In the genomic region with DNA sequence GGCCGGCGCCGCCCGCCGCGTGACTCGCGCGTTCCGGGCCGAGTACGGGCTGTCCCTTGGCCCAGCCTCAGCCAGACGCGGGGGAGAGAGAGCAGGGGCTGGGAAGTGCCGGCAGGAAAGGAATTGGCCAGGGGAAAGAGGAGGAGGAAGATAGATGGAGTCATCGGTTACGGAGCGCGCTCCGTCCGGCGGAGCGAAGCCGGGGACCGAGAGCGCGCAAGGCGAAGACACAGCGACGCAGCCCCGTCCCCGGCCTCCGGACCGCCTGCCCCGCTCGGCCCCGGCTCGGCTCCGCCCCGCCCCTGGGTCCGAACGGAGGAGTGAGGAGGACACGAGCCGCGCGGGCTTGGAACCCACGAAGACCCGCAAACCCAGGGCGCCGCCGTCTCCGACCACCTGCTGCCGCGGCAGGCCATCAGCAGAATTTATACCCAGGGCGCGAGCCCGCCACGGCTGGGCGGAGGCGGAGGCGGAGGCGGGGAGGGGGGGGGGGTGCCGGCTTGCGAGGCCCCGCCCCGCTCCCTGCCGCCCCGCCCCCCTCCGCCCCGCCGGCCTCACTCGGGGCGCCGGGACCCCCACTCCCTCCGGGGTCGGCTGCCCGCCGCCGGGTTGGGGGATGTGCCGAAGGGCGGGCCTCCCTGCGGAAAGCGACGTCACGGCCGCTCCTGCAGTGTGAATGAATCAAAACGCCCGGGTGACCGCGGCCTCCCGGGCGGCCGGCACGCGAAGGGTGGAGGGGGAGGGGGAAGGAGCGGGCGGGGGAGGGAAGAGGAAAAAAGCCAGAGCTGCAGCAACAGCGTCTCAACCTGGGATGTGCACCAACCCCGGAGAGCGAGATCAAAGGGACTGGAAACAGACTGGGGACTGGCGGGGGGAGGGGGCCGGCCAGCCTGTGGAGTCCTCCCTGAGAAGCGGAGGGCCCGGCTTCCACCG, we compare ENCODE assay signal across 9 cellular contexts. TPM values are rescaled to one million over a fixed set of nuclear protein-coding genes. Genes with fewer than 3 reads are reported as not detected.
A peak's percentile ranks its signal among the peaks of the same experiment; 100 is the strongest.
DNase-seq lines count a peak whose midpoint lies in the region; TF ChIP-seq lines count a peak whose summit lies in the region.
"Had no signal": no experiment of that assay in that cellular context is flagged by ENCODE, and none has a peak within 500 bp of the region (broad histone marks: within the 10 kb centered on the region; RNA-seq: fewer than 3 reads in every experiment).

Gene LHX4, plus strand, starts transcription at position 782 of the 933 bp plus-strand sequence. CDS start 266 bp downstream, outside the sequence.

- dilution Hi-C loops in mammary epithelial cell (cut with HindIII; ENCODE audit: low sequenced_read_pairs), result no loop called here

- peak within 1 kb of the TSS; percentile 89 for H2AFZ ChIP-seq in mammary epithelial cell (ENCODE audit: low read depth, low read length)

- H3K27me3 ChIP-seq in mammary epithelial cell (ENCODE audit: insufficient read depth, low read length) (peaks cover 44% of the 10 kb centered on the region), subcutaneous abdominal adipose tissue (ENCODE audit: control insufficient read depth in 5 of 5, insufficient read depth in 4 of 5, low read length in 5 of 5) (peaks cover 50 to 68% (median 63%) of the 10 kb centered on the region in 5 donors)

- H3K4me1 ChIP-seq in mammary epithelial cell (ENCODE audit: insufficient read depth, low read length) (peaks cover 18% of the 10 kb centered on the region), subcutaneous abdominal adipose tissue (ENCODE audit: control insufficient read depth in 5 of 5, insufficient read depth in 5 of 5, low read length in 5 of 5) (peaks cover 0 to 48% (median 47%) of the 10 kb centered on the region in 5 donors)

- H3K36me3 ChIP-seq in mammary epithelial cell (ENCODE audit: insufficient read depth, low read length) (no peaks in the 10 kb centered on the region), subcutaneous abdominal adipose tissue (ENCODE audit: control insufficient read depth in 5 of 5, insufficient read depth in 5 of 5, low read length in 5 of 5) (no peaks in the 10 kb centered on the region)
- H3K36me3 ChIP-seq: adrenal gland had no signal

- peaks cover 2% of the 10 kb centered on the region for H4K20me1 ChIP-seq in mammary epithelial cell (ENCODE audit: insufficient read depth, low read length)

- no peak within 1 kb of the TSS for H3K27ac ChIP-seq in mammary epithelial cell (ENCODE audit: insufficient read depth, low read depth, low read length)
- no peak within 1 kb of the TSS for H3K27ac ChIP-seq in subcutaneous abdominal adipose tissue (ENCODE audit: low read depth, low read length)
- H3K27ac ChIP-seq: adrenal gland had no signal

- in situ Hi-C loops in mammary epithelial cell (cut with MboI; ENCODE audit: low sequenced_read_pairs in 2 of 2), result no loop called here

- no peaks in the 10 kb centered on the region for H3K9me3 ChIP-seq in mammary epithelial cell (replicated peaks; ENCODE audit: insufficient read depth, low read length)
- no peaks in the 10 kb centered on the region for H3K9me3 ChIP-seq in subcutaneous abdominal adipose tissue (ENCODE audit: control insufficient read depth in 5 of 5, low read length in 5 of 5)
- H3K9me3 ChIP-seq: adrenal gland had no signal

- DNase-seq in SIG-M5 treated with dmso at 0.1 percent for 504 hours (lab: John Stamatoyannopoulos, UW; ENCODE audit: unreplicated experiment) (peak; percentile 40), SIG-M5 (lab: John Stamatoyannopoulos, UW) (no peak), HK-2 (ENCODE audit: unreplicated experiment) (peak; percentile 72), RKO (ENCODE audit: low spot score) (peak; percentile 78), mammary epithelial cell (peak; percentile 43), left kidney (ENCODE audit: low read depth, low spot score) (peak; percentile 85)
- DNase-seq in effector CD4-positive, alpha-beta T cell, result no peak

- CTCF ChIA-PET in mammary epithelial cell (lab: Charles Lee; ENCODE audit: low non-redundant PET), result no interaction called here

- H3K4me3 ChIP-seq in mammary epithelial cell (replicated peaks in 1 of 3; ENCODE audit: insufficient read depth in 1 of 3, low read depth in 2 of 3, low read length in 3 of 3), result peak within 1 kb of the TSS; percentile 47 to 62 (median 53)
- peak within 1 kb of the TSS; percentile 59 to 83 (median 68) for H3K4me3 ChIP-seq in subcutaneous abdominal adipose tissue (ENCODE audit: low read depth in 1 of 5, low read length in 5 of 5)

- intact Hi-C loops in mammary epithelial cell (cut with micrococcal nuclease), result loop anchor here (5.0 kb wide), 1 partner anchor 42 kb away; no protein-coding TSS in a partner anchor

- TF ChIP-seq CTCF in mammary epithelial cell (conservative IDR thresholded peaks at IDR 0.05 in 1 of 2, IDR thresholded peaks at IDR 0.05 in 1 of 2; ENCODE audit: extremely low read depth in 1 of 2, insufficient read depth in 1 of 2, low read depth in 1 of 2, low read length in 2 of 2), result no peak

- no TSS peak for BruUV-seq in mammary epithelial cell (replicated peaks; lab: Mats Ljungman, UMichigan)

- no peaks in the 10 kb centered on the region for H3K79me2 ChIP-seq in mammary epithelial cell (ENCODE audit: insufficient read depth, low read length)

- H3K4me2 ChIP-seq in mammary epithelial cell (ENCODE audit: insufficient read depth, low read depth, low read length), result peak within 1 kb of the TSS; percentile 99

- WGBS in mammary epithelial cell (ENCODE audit: low coverage, missing lambda C conversion rate), result 2% methylated on average over 18 of the region's 105 CpGs

- peak within 1 kb of the TSS; percentile 19 for H3K9ac ChIP-seq in mammary epithelial cell (ENCODE audit: insufficient read depth, low read length)
- H3K9ac ChIP-seq in subcutaneous abdominal adipose tissue (ENCODE audit: low read length in 5 of 5), result peak within 1 kb of the TSS in 2 of 5 donors; percentile 20 to 47

RNA-seq across cellular contexts. Expression of gene LHX4, which starts in this region (rescaled TPM):
- not detected for total RNA-seq in mammary epithelial cell
- polyA plus RNA-seq in mammary epithelial cell, result not detected
- 0.16 TPM for polyA minus RNA-seq in mammary epithelial cell
- total RNA-seq: adrenal gland had no signal
- polyA plus RNA-seq: adrenal gland had no signal

Comparison
In these comparisons a context has a peak if more than half of its experiments do, and no peak if none do; other contexts are left out.
1. DNase-seq: peak in SIG-M5 treated with dmso at 0.1 percent for 504 hours (single experiment), HK-2 (single experiment), RKO (single experiment) and left kidney (single experiment); none in SIG-M5 (single experiment) and effector CD4-positive, alpha-beta T cell (single experiment).
2. Peak in DNase-seq, H3K4me3 ChIP-seq, H3K9ac ChIP-seq and H3K4me2 ChIP-seq in mammary epithelial cell; RNA of the gene not detected or under 1 TPM.